Comparison of ENCODE assay signal across 8 cellular contexts in the genomic region with DNA sequence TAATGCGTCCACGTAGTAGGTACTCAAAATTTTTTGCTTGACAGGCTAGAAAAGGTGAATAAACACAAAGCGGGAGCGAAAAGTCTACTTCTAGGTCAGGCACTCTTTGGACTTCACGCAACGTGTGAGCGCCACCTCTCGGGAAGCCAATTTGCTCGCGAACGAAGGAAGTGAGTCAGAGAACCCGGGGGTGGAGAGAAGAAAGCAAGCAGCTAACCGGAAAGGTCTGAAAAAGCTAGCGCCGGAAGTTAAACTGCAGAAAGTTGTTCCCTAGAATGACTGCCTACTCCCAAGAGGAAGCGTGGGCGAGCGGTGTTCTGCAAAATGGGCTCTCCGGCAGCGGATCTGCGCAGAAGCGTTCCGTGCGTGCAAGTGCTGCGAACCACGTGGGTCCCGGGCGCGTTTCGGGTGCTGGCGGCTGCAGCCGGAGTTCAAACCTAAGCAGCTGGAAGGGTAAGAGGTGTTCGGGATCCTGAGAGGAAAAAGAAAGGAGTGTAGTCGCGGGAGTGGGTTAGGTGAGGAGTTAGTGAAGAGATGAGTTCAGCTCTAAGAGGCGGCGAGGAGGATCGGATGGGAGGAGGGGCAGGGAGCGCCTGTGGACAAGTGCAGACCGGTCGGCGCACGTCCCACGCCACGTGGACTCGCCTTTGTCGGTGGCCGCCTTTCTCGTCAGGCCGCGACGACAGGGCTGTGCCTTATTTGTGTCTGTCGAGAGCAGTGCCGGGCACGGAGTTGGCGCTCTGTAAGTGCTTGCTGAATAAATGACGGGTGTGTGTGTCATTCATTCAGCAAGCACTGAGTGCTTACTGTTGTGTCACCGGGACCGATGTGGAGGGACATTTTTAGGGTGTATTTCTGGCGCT. TPM values are rescaled to one million over a fixed set of nuclear protein-coding genes. Genes with fewer than 3 reads are reported as not detected.
DNase-seq lines count a peak whose midpoint lies in the region; ATAC-seq, FAIRE-seq and TF ChIP-seq lines count a peak whose summit lies in the region.

A gene (plus strand): TSS at position 350 of the 863 bp plus-strand sequence. CDS start 2,096 bp downstream, outside the sequence.

- WGBS in urinary bladder: under 1% methylated on average over 60 of the region's 60 CpGs

- peak; percentile 87 for ATAC-seq in HG02852 (IDR thresholded peaks at IDR 0.05; ENCODE audit: unreplicated experiment)
- peak; percentile 93 to 96 (median 96) for ATAC-seq in T-cell (replicated peaks in 1 of 4)

- POLR2A ChIA-PET in T-cell (lab: Charles Lee): interaction anchor here (0.5 to 1.1 kb wide), 6 partner anchors 23 to 209 kb away, joined by 3 to 6 read pairs (median 4); a partner anchor contains a TSS

- H3K4me3 ChIP-seq in left ventricle myocardium inferior (peak within 1 kb of the TSS; percentile 78), urinary bladder (ENCODE audit: low read depth, low read length) (peak within 1 kb of the TSS; percentile 29)

- H3K27ac Mint-ChIP-seq in T-cell (no peak within 1 kb of the TSS), progenitor cell of endocrine pancreas (no peak within 1 kb of the TSS)

- peak within 1 kb of the TSS; percentile 90 for H3K27ac ChIP-seq in left ventricle myocardium inferior (replicated peaks)
- peak within 1 kb of the TSS; percentile 67 for H3K27ac ChIP-seq in urinary bladder (ENCODE audit: low read depth)

- intact Hi-C loops in left ventricle myocardium inferior (cut with micrococcal nuclease): loop anchor here (5.0 kb wide), 1 partner anchor 151 kb away; no protein-coding TSS in a partner anchor

- peak; percentile 80 for DNase-seq in GM12892 (ENCODE audit: insufficient read length)
- DNase-seq in NCI-H1436 treated with DMSO at 0.1 percent for 48 hours (lab: John Stamatoyannopoulos, UW): peak; percentile 99
- peak; percentile 90 to 99 (median 95) for DNase-seq in T-cell
- DNase-seq in amniotic stem cell (lab: John Stamatoyannopoulos, UW): peak; percentile 99
- peak; percentile 94 for DNase-seq in left ventricle myocardium inferior
- peak; percentile 95 for DNase-seq in progenitor cell of endocrine pancreas (ENCODE audit: low spot score, unreplicated experiment)

- peaks cover 24% of the 10 kb centered on the region for H3K4me1 ChIP-seq in left ventricle myocardium inferior
- no peaks in the 10 kb centered on the region for H3K4me1 ChIP-seq in urinary bladder (ENCODE audit: insufficient read depth)

- TF ChIP-seq CTCF in left ventricle myocardium inferior (IDR thresholded peaks at IDR 0.05; ENCODE audit: borderline replicate concordance) (peak; percentile 80), progenitor cell of endocrine pancreas (IDR thresholded peaks at IDR 0.05; ENCODE audit: unreplicated experiment) (peak; percentile 77)

- no peaks in the 10 kb centered on the region for H3K27me3 Mint-ChIP-seq in T-cell
- H3K27me3 Mint-ChIP-seq in progenitor cell of endocrine pancreas: no peaks in the 10 kb centered on the region

- H3K27me3 ChIP-seq in left ventricle myocardium inferior (ENCODE audit: low read depth): no peaks in the 10 kb centered on the region

- CTCF ChIA-PET in T-cell (lab: Charles Lee): interaction anchor here (0.5 to 1.6 kb wide), 16 partner anchors 11 to 301 kb away, joined by 3 to 61 read pairs (median 4); a partner anchor contains a TSS

- no peaks in the 10 kb centered on the region for H3K9me3 ChIP-seq in left ventricle myocardium inferior (replicated peaks)

- TF ChIP-seq POLR2A in GM12892 (IDR thresholded peaks at IDR 0.05; ENCODE audit: low read depth, low read length): peak; percentile 85

- peaks cover 5 to 7% (median 5%) of the 10 kb centered on the region in 3 donors for H3K4me1 Mint-ChIP-seq in T-cell
- peaks cover 2% of the 10 kb centered on the region for H3K4me1 Mint-ChIP-seq in progenitor cell of endocrine pancreas (ENCODE audit: low read depth)

- H3K9me3 Mint-ChIP-seq in T-cell (no peaks in the 10 kb centered on the region), progenitor cell of endocrine pancreas (ENCODE audit: low read depth) (no peaks in the 10 kb centered on the region)

- FAIRE-seq in GM12892 (lab: Jason Lieb, UNC): peak; percentile 93

- H3K36me3 Mint-ChIP-seq in T-cell (peaks cover 6% of the 10 kb centered on the region), progenitor cell of endocrine pancreas (ENCODE audit: insufficient read depth) (peaks cover 4% of the 10 kb centered on the region)

- H3K4me3 Mint-ChIP-seq in T-cell: no peak within 1 kb of the TSS
- H3K4me3 Mint-ChIP-seq in progenitor cell of endocrine pancreas (ENCODE audit: low read depth): no peak within 1 kb of the TSS

- H3K36me3 ChIP-seq in left ventricle myocardium inferior: peaks cover 10% of the 10 kb centered on the region
- no peaks in the 10 kb centered on the region for H3K36me3 ChIP-seq in urinary bladder (ENCODE audit: insufficient read depth)

RNA-seq across cellular contexts. Expression of the gene that starts here (rescaled TPM):
- polyA plus RNA-seq in GM12892 (2012; ENCODE audit: missing spikeins): 311 TPM
- total RNA-seq in T-cell (10 to 100 TPM; 17.7 to 28.0 (median 22.1) TPM), left ventricle myocardium inferior (18.9 TPM), progenitor cell of endocrine pancreas (96.5 and 106 TPM in 2 replicates), urinary bladder (38.1 TPM)
- 63.3 TPM for polyA plus RNA-seq in urinary bladder

Comparison
In these comparisons a context has a peak if more than half of its experiments do, and no peak if none do; other contexts are left out.
1. Peak in every context shown above with its lines: DNase-seq, ATAC-seq, H3K4me3 ChIP-seq and H3K27ac ChIP-seq.